ENCODE assay signal across 8 cellular contexts in the genomic region with DNA sequence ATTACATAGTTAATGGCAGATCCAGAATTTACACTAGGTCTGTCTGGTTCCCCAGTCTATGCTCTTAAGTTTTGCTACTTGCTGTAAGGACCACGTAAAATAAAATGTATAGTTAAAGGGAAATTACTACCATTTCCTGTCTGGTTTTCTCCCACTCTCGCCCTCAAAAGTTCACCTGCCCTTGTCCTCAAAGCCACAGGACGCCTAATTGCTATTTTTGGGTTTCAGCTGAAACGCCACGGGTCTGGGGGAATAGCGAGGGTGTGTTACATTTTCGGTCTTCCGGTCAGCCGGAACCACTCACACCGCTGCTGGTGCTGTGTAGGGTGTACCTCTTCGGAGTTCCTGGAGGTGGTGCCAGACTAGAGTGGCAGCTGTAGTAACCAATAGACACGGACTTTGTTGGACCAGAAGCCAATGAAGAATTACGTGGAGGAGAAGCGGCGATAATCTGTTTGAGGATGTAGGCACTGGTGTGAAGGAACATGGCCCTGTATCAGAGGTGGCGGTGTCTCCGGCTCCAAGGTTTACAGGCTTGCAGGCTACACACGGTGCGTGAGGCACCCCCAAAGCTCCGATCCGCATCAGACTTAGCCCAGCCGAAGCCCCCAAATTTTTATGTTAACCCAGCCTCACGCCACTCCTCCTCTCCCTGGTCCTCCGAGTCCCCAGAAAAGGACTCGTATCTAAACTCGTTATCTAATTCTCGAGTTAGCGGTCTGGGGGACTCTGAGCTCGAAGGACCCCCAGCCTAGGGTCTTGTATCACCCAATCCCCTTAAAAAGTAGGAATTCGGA. TPM values are rescaled to one million over a fixed set of nuclear protein-coding genes. Genes with fewer than 3 reads are reported as not detected.
DNase-seq lines count a peak whose midpoint lies in the region; ATAC-seq and TF ChIP-seq lines count a peak whose summit lies in the region.

A gene with protein sequence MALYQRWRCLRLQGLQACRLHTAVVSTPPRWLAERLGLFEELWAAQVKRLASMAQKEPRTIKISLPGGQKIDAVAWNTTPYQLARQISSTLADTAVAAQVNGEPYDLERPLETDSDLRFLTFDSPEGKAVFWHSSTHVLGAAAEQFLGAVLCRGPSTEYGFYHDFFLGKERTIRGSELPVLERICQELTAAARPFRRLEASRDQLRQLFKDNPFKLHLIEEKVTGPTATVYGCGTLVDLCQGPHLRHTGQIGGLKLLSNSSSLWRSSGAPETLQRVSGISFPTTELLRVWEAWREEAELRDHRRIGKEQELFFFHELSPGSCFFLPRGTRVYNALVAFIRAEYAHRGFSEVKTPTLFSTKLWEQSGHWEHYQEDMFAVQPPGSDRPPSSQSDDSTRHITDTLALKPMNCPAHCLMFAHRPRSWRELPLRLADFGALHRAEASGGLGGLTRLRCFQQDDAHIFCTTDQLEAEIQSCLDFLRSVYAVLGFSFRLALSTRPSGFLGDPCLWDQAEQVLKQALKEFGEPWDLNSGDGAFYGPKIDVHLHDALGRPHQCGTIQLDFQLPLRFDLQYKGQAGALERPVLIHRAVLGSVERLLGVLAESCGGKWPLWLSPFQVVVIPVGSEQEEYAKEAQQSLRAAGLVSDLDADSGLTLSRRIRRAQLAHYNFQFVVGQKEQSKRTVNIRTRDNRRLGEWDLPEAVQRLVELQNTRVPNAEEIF (plus strand): TSS at position 454 of the 797 bp plus-strand sequence. CDS start 32 bp downstream, at position 486.

- peaks cover 10 to 17% of the 10 kb centered on the region in 2 experiments for H3K79me1 ChIP-seq in IMR-90 (ENCODE audit: low read depth in 1 of 2, low read length in 2 of 2)

- POLR2A ChIA-PET in IMR-90 (lab: Charles Lee; ENCODE audit: unreplicated experiment), result interaction anchor here (0.6 kb wide), 1 partner anchor 13 kb away, joined by 3 read pairs; no protein-coding TSS in a partner anchor

- H3K4me3 ChIP-seq in IMR-90 (ENCODE audit: insufficient read depth, low read depth, low read length) (peak within 1 kb of the TSS; percentile 66), epithelial cell of proximal tubule (ENCODE audit: low read depth, low read length) (peak within 1 kb of the TSS; percentile 78)

- peak within 1 kb of the TSS; percentile 97 for H2AFZ ChIP-seq in IMR-90 (replicated peaks; ENCODE audit: low read length, poor library complexity)

- TF ChIP-seq CTCF in IMR-90 (conservative IDR thresholded peaks at IDR 0.05; ENCODE audit: low read depth, low read length), result 0 out of 2 replicates have a peak, but pooled peaks have one; percentile 12
- peak; percentile 15 for TF ChIP-seq CTCF in epithelial cell of proximal tubule (conservative IDR thresholded peaks at IDR 0.05; ENCODE audit: low read depth, low read length)

- H4K20me1 ChIP-seq in IMR-90 (ENCODE audit: insufficient read depth, low read length), result no peaks in the 10 kb centered on the region

- H2BK20ac ChIP-seq in IMR-90 (ENCODE audit: low read depth, low read length), result peak within 1 kb of the TSS; percentile 65; the same call in 1 of the 2 replicates

- H3K36me3 ChIP-seq in IMR-90 (ENCODE audit: control insufficient read depth, insufficient read depth, low read length), result peaks cover 9% of the 10 kb centered on the region

- peak; percentile 98 for ATAC-seq in GM21528 (IDR thresholded peaks at IDR 0.05; ENCODE audit: low FRiP score, unreplicated experiment)
- ATAC-seq in IMR-90 (ENCODE audit: low read depth), result peak; percentile 100

- peaks cover 4% of the 10 kb centered on the region for H3K9me1 ChIP-seq in IMR-90 (ENCODE audit: insufficient read depth, low read length)

- H3K9ac ChIP-seq in IMR-90 (ENCODE audit: low read depth, low read length), result peak within 1 kb of the TSS; percentile 92

- H3K27ac ChIP-seq in IMR-90 (ENCODE audit: insufficient read depth, low read length), result peak within 1 kb of the TSS; percentile 78

- peak within 1 kb of the TSS; percentile 95 for H2BK5ac ChIP-seq in IMR-90 (ENCODE audit: low read depth, low read length, poor library complexity, severe bottlenecking)

- peak within 1 kb of the TSS; percentile 93 for H4K91ac ChIP-seq in IMR-90 (ENCODE audit: insufficient read depth, low read depth, low read length)

- CTCF ChIA-PET in IMR-90 (lab: Yijun Ruan, JAX), result no interaction called here

- H3K23ac ChIP-seq in IMR-90 (ENCODE audit: low read depth, low read length), result peak within 1 kb of the TSS; percentile 96

- peak within 1 kb of the TSS; percentile 95 for H3K4ac ChIP-seq in IMR-90 (ENCODE audit: low read depth, low read length)

- in situ Hi-C loops in IMR-90 (cut with MboI; ENCODE audit: low sequenced_read_pairs), result no loop called here

- peak within 1 kb of the TSS; percentile 78 for H2AK5ac ChIP-seq in IMR-90 (ENCODE audit: low read depth, low read length)

- H3K14ac ChIP-seq in IMR-90 (replicated peaks; ENCODE audit: low read depth, low read length), result peak within 1 kb of the TSS; percentile 98

- H2BK120ac ChIP-seq in IMR-90 (ENCODE audit: low read depth, low read length), result peak within 1 kb of the TSS; percentile 84; the same call in 1 of the 2 replicates

- peak; percentile 52; the same call in 1 of the 2 replicates for TF ChIP-seq POLR2A in IMR-90 (IDR thresholded peaks at IDR 0.05; ENCODE audit: low read depth, low read length)

- DNase-seq in DMS 273 treated with DMSO at 0.1 percent for 48 hours (lab: John Stamatoyannopoulos, UW) (peak; percentile 100), IMR-90 (peak; percentile 99), OCI-M1 (lab: John Stamatoyannopoulos, UW) (peak; percentile 100), activated T-cell treated with anti-CD3 and anti-CD28 coated beads for 24 hours (ENCODE audit: low read depth) (peak; percentile 95), epithelial cell of proximal tubule (ENCODE audit: low read depth) (peak; percentile 86), mucosa of gallbladder (ENCODE audit: low spot score) (peak; percentile 98)
- DNase-seq in stimulated activated CD8-positive, alpha-beta memory T cell treated with anti-CD3 and anti-CD28 coated beads, Interleukin-4, amount 100 ng/mL, for 4 hours (ENCODE audit: low read depth in 2 of 2, low spot score in 1 of 2), result peak; percentile 87

- H3K18ac ChIP-seq in IMR-90 (ENCODE audit: low read depth, low read length), result peak within 1 kb of the TSS; percentile 90

- dilution Hi-C loops in IMR-90 (cut with HindIII; ENCODE audit: low sequenced_read_pairs, unreplicated experiment), result no loop called here

- H3K9me3 ChIP-seq in IMR-90 (ENCODE audit: control insufficient read depth, insufficient read depth, low read length), result no peaks in the 10 kb centered on the region

- peak within 1 kb of the TSS; percentile 97 for H4K5ac ChIP-seq in IMR-90 (ENCODE audit: low read depth, low read length)

- TSS peak; percentile 63 for BruUV-seq in IMR-90 (replicated peaks; lab: Mats Ljungman, UMichigan)

- H3K27me3 ChIP-seq in IMR-90 (ENCODE audit: control insufficient read depth, insufficient read depth, low read length), result no peaks in the 10 kb centered on the region

- no peak for TF ChIP-seq RAD21 in IMR-90 (IDR thresholded peaks at IDR 0.05; ENCODE audit: low read length)

- peak within 1 kb of the TSS; percentile 88 to 98 for H4K8ac ChIP-seq in IMR-90 (ENCODE audit: low read depth in 2 of 2, low read length in 2 of 2)

- WGBS in IMR-90 (ENCODE audit: extremely low coverage in 2 of 2, insufficient read length in 1 of 2), 2 experiments, result 0% methylated on average over 12 of the region's 30 CpGs; no CpG with 5 or more reads in 1 of the 2 experiments

- no peaks in the 10 kb centered on the region; the same call in 1 of the 2 replicates for H3K4me1 ChIP-seq in IMR-90 (ENCODE audit: control insufficient read depth, insufficient read depth, low read length)

- peak within 1 kb of the TSS; percentile 90 for H3K4me2 ChIP-seq in IMR-90 (ENCODE audit: low read depth, low read length)

- peak within 1 kb of the TSS; percentile 80; the same call in 2 of the 3 replicates for H2BK15ac ChIP-seq in IMR-90 (ENCODE audit: low read depth, low read length)

- H2AK9ac ChIP-seq in IMR-90 (replicated peaks; ENCODE audit: low read depth, low read length, poor library complexity), result peak within 1 kb of the TSS; percentile 96

- H3K56ac ChIP-seq in IMR-90 (ENCODE audit: extremely low read depth, insufficient read depth, low read length), result peak within 1 kb of the TSS; percentile 95

- intact Hi-C loops in IMR-90 (cut with micrococcal nuclease), result loop anchor here (1.0 to 5.0 kb wide), 4 partner anchors 45 to 134 kb away; a partner anchor contains a TSS

TF ChIP-seq in IMR-90, 13 proteins besides CTCF, POLR2A, EP300 and RAD21:
- peak; percentile 49; the same call in 1 of the 2 replicates for TF ChIP-seq MAZ (IDR thresholded peaks at IDR 0.05; ENCODE audit: borderline replicate concordance, low read depth, low read length)
- TF ChIP-seq, protein P1, sequence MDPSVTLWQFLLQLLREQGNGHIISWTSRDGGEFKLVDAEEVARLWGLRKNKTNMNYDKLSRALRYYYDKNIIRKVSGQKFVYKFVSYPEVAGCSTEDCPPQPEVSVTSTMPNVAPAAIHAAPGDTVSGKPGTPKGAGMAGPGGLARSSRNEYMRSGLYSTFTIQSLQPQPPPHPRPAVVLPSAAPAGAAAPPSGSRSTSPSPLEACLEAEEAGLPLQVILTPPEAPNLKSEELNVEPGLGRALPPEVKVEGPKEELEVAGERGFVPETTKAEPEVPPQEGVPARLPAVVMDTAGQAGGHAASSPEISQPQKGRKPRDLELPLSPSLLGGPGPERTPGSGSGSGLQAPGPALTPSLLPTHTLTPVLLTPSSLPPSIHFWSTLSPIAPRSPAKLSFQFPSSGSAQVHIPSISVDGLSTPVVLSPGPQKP (IDR thresholded peaks at IDR 0.05; ENCODE audit: borderline replicate concordance, low read depth, low read length), result no peak

RNA-seq across cellular contexts. Expression of the gene that starts here (rescaled TPM):
- total RNA-seq in IMR-90 (2012; rRNA removed) (10.9 and 12.2 TPM in 2 replicates), epithelial cell of proximal tubule (20.5 and 23.9 TPM in 2 replicates), mucosa of gallbladder (28.3 TPM)
- polyA plus RNA-seq in IMR-90 (2012; rRNA removed), result 20.4 and 21.8 TPM in 2 replicates
- 16.2 and 18.1 TPM in 2 replicates for polyA plus RNA-seq in IMR-90 (2012; cell fraction: cytosol; rRNA removed)
- 16.1 and 19.7 TPM in 2 replicates for polyA plus RNA-seq in IMR-90 (2012; cell fraction: nucleus; rRNA removed; ENCODE audit: low replicate concordance)

Comparison
In these comparisons a context has a peak if more than half of its experiments do, and no peak if none do; other contexts are left out.
1. Peak in every context shown above with its lines: DNase-seq, ATAC-seq, H3K4me3 ChIP-seq and H3K27ac ChIP-seq.